Comparison of ENCODE assay signal across 9 cellular contexts in the genomic region with DNA sequence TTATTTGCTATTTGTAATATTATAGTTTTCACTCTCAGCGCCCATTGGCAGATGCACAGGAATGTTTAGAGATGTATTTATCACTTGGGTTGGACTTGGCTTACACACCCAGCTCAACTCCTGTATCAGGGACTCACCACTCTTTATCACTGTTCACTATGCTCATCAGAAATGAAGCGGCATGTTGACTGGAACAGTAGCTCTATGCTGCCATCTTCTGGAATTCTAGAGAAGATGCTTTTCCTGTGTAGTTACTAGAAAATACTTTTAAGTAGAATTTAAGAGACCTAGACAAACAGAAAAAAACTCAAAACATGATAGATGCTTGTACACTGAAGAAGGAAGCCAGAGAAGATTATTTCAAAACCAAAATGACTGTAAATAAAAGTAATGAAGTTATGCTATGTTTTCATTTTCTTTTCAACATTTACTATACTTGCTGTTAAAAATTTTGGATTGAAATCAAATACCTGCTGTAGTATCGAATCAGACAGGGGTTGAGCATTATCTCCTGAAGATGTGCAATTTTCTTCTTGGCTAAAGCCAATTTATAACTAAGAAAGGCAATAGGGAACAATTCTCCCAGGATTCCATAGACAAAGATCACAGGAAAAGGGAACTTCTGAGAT. TPM values are rescaled to one million over a fixed set of nuclear protein-coding genes. Genes with fewer than 3 reads are reported as not detected.
DNase-seq lines count a peak whose midpoint lies in the region; ATAC-seq and TF ChIP-seq lines count a peak whose summit lies in the region.
"Had no signal": no experiment of that assay in that cellular context is flagged by ENCODE, and none has a peak within 500 bp of the region (broad histone marks: within the 10 kb centered on the region; RNA-seq: fewer than 3 reads in every experiment).

No MANE protein-coding gene starts in this region.

- POLR2A ChIA-PET in activated CD4-positive, alpha-beta memory T cell treated with anti-CD3 and anti-CD28 coated beads for 36 hours (lab: Charles Lee), result no interaction called here
- POLR2A ChIA-PET in activated CD4-positive, alpha-beta memory T cell treated with anti-CD3 and anti-CD28 coated beads, Interleukin-2, amount 10 ng/mL, durations not matched to agents 7 days and 5 days (lab: Charles Lee), result no interaction called here

- H3K4me3 Mint-ChIP-seq in activated CD4-positive, alpha-beta memory T cell treated with anti-CD3 and anti-CD28 coated beads for 36 hours, result no peak overlapping the region
- H3K4me3 Mint-ChIP-seq in activated CD4-positive, alpha-beta memory T cell treated with anti-CD3 and anti-CD28 coated beads, Interleukin-2, amount 10 ng/mL, durations not matched to agents 7 days and 5 days, result no peak overlapping the region
- H3K4me3 Mint-ChIP-seq: dendritic cell treated with granulocyte-macrophage colony-stimulating factor and Interleukin-4, amounts not matched to agents 40 ng/mL and 50 ng/mL, for 4 days had no signal

- no peaks in the 10 kb centered on the region for H3K4me1 ChIP-seq in upper lobe of right lung

- H3K27me3 Mint-ChIP-seq in activated CD4-positive, alpha-beta memory T cell treated with anti-CD3 and anti-CD28 coated beads for 36 hours, result peaks cover 6% of the 10 kb centered on the region
- H3K27me3 Mint-ChIP-seq in activated CD4-positive, alpha-beta memory T cell treated with anti-CD3 and anti-CD28 coated beads, Interleukin-2, amount 10 ng/mL, durations not matched to agents 7 days and 5 days, result no peaks in the 10 kb centered on the region
- H3K27me3 Mint-ChIP-seq: dendritic cell treated with granulocyte-macrophage colony-stimulating factor and Interleukin-4, amounts not matched to agents 40 ng/mL and 50 ng/mL, for 4 days had no signal

- intact Hi-C loops in activated CD4-positive, alpha-beta memory T cell treated with anti-CD3 and anti-CD28 coated beads for 36 hours (cut with micrococcal nuclease), result loop anchor here (1.0 kb wide), 4 partner anchors 453 to 961 kb away; no protein-coding TSS in a partner anchor
- intact Hi-C loops in upper lobe of right lung (cut with DNase I), result no loop called here

- peak; percentile 15 for DNase-seq in activated CD4-positive, alpha-beta memory T cell treated with anti-CD3 and anti-CD28 coated beads for 36 hours
- DNase-seq in activated CD4-positive, alpha-beta memory T cell treated with anti-CD3 and anti-CD28 coated beads, Interleukin-2, amount 10 ng/mL, durations not matched to agents 7 days and 5 days, result no peak
- DNase-seq in OCI-M2 (lab: John Stamatoyannopoulos, UW; ENCODE audit: unreplicated experiment) (peak; percentile 2), cerebellum (ENCODE audit: low spot score) (peak; percentile 46), left kidney (ENCODE audit: low read depth, low spot score) (peak; percentile 83), upper lobe of right lung (no peak)

- no peaks in the 10 kb centered on the region for H3K27me3 ChIP-seq in upper lobe of right lung

- no peaks in the 10 kb centered on the region for H3K9me3 Mint-ChIP-seq in activated CD4-positive, alpha-beta memory T cell treated with anti-CD3 and anti-CD28 coated beads for 36 hours
- no peaks in the 10 kb centered on the region for H3K9me3 Mint-ChIP-seq in activated CD4-positive, alpha-beta memory T cell treated with anti-CD3 and anti-CD28 coated beads, Interleukin-2, amount 10 ng/mL, durations not matched to agents 7 days and 5 days
- H3K9me3 Mint-ChIP-seq: dendritic cell treated with granulocyte-macrophage colony-stimulating factor and Interleukin-4, amounts not matched to agents 40 ng/mL and 50 ng/mL, for 4 days had no signal

- H3K36me3 Mint-ChIP-seq in activated CD4-positive, alpha-beta memory T cell treated with anti-CD3 and anti-CD28 coated beads for 36 hours, result no peaks in the 10 kb centered on the region
- no peaks in the 10 kb centered on the region for H3K36me3 Mint-ChIP-seq in activated CD4-positive, alpha-beta memory T cell treated with anti-CD3 and anti-CD28 coated beads, Interleukin-2, amount 10 ng/mL, durations not matched to agents 7 days and 5 days (ENCODE audit: low read depth)

- no peak for TF ChIP-seq EP300 in Ishikawa (IDR thresholded peaks at IDR 0.05; ENCODE audit: borderline replicate concordance)

- no peaks in the 10 kb centered on the region for H3K4me1 Mint-ChIP-seq in activated CD4-positive, alpha-beta memory T cell treated with anti-CD3 and anti-CD28 coated beads for 36 hours (ENCODE audit: low read depth)
- no peaks in the 10 kb centered on the region for H3K4me1 Mint-ChIP-seq in activated CD4-positive, alpha-beta memory T cell treated with anti-CD3 and anti-CD28 coated beads, Interleukin-2, amount 10 ng/mL, durations not matched to agents 7 days and 5 days

- H3K36me3 ChIP-seq in upper lobe of right lung, result no peaks in the 10 kb centered on the region

- H3K9me3 ChIP-seq in upper lobe of right lung, result no peaks in the 10 kb centered on the region

- peak; percentile 75 for ATAC-seq in GM21717 (IDR thresholded peaks at IDR 0.05; ENCODE audit: unreplicated experiment)
- ATAC-seq in upper lobe of right lung, result peak; percentile 86

- no peak overlapping the region for H3K27ac ChIP-seq in upper lobe of right lung

- H3K4me3 ChIP-seq in upper lobe of right lung, result no peak overlapping the region

- H3K27ac Mint-ChIP-seq in activated CD4-positive, alpha-beta memory T cell treated with anti-CD3 and anti-CD28 coated beads for 36 hours, result no peak overlapping the region
- no peak overlapping the region for H3K27ac Mint-ChIP-seq in activated CD4-positive, alpha-beta memory T cell treated with anti-CD3 and anti-CD28 coated beads, Interleukin-2, amount 10 ng/mL, durations not matched to agents 7 days and 5 days
- H3K27ac Mint-ChIP-seq: dendritic cell treated with granulocyte-macrophage colony-stimulating factor and Interleukin-4, amounts not matched to agents 40 ng/mL and 50 ng/mL, for 4 days had no signal

- peak; percentile 81 for TF ChIP-seq RAD21 in Ishikawa (IDR thresholded peaks at IDR 0.05; ENCODE audit: low read depth)

- peak; percentile 76 for TF ChIP-seq CTCF in upper lobe of right lung (IDR thresholded peaks at IDR 0.05)

- CTCF ChIA-PET in activated CD4-positive, alpha-beta memory T cell treated with anti-CD3 and anti-CD28 coated beads for 36 hours (lab: Charles Lee), result interaction anchor here (0.7 to 3.4 kb wide), 18 partner anchors 12 to 965 kb away, joined by 3 to 55 read pairs (median 4); no protein-coding TSS in a partner anchor
- CTCF ChIA-PET in activated CD4-positive, alpha-beta memory T cell treated with anti-CD3 and anti-CD28 coated beads, Interleukin-2, amount 10 ng/mL, durations not matched to agents 7 days and 5 days (lab: Charles Lee), result interaction anchor here (1.1 to 1.8 kb wide), 5 partner anchors 19 to 962 kb away, joined by 3 to 9 read pairs (median 5); no protein-coding TSS in a partner anchor

TF ChIP-seq in Ishikawa, 13 proteins besides CTCF, POLR2A, EP300 and RAD21:
- TF ChIP-seq, protein P1, sequence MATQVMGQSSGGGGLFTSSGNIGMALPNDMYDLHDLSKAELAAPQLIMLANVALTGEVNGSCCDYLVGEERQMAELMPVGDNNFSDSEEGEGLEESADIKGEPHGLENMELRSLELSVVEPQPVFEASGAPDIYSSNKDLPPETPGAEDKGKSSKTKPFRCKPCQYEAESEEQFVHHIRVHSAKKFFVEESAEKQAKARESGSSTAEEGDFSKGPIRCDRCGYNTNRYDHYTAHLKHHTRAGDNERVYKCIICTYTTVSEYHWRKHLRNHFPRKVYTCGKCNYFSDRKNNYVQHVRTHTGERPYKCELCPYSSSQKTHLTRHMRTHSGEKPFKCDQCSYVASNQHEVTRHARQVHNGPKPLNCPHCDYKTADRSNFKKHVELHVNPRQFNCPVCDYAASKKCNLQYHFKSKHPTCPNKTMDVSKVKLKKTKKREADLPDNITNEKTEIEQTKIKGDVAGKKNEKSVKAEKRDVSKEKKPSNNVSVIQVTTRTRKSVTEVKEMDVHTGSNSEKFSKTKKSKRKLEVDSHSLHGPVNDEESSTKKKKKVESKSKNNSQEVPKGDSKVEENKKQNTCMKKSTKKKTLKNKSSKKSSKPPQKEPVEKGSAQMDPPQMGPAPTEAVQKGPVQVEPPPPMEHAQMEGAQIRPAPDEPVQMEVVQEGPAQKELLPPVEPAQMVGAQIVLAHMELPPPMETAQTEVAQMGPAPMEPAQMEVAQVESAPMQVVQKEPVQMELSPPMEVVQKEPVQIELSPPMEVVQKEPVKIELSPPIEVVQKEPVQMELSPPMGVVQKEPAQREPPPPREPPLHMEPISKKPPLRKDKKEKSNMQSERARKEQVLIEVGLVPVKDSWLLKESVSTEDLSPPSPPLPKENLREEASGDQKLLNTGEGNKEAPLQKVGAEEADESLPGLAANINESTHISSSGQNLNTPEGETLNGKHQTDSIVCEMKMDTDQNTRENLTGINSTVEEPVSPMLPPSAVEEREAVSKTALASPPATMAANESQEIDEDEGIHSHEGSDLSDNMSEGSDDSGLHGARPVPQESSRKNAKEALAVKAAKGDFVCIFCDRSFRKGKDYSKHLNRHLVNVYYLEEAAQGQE (IDR thresholded peaks at IDR 0.05; ENCODE audit: low read depth), result no peak
- TF ChIP-seq TCF12 (IDR thresholded peaks at IDR 0.05; ENCODE audit: low read depth), result no peak
- TF ChIP-seq YY1 (IDR thresholded peaks at IDR 0.05; ENCODE audit: low read depth), result no peak
- TF ChIP-seq MAX (IDR thresholded peaks at IDR 0.05), result no peak
- TF ChIP-seq ZBTB7A (IDR thresholded peaks at IDR 0.05; ENCODE audit: low read depth), result no peak
TF ChIP-seq in Ishikawa: peak in this region for 0.

RNA-seq across cellular contexts. Expression of gene NXPH2, which starts 47.4 kb away (rescaled TPM):
- not detected for total RNA-seq in activated CD4-positive, alpha-beta memory T cell treated with anti-CD3 and anti-CD28 coated beads for 36 hours
- not detected for total RNA-seq in activated CD4-positive, alpha-beta memory T cell treated with anti-CD3 and anti-CD28 coated beads, Interleukin-2, amount 10 ng/mL, durations not matched to agents 7 days and 5 days
- total RNA-seq in cerebellum (12.7 TPM), upper lobe of right lung (not detected)

Comparison
In these comparisons a context has a peak if more than half of its experiments do, and no peak if none do; other contexts are left out.
1. DNase-seq: peak in activated CD4-positive, alpha-beta memory T cell treated with anti-CD3 and anti-CD28 coated beads for 36 hours (single experiment), OCI-M2 (single experiment), cerebellum (single experiment) and left kidney (single experiment); none in activated CD4-positive, alpha-beta memory T cell treated with anti-CD3 and anti-CD28 coated beads, Interleukin-2, amount 10 ng/mL, durations not matched to agents 7 days and 5 days (single experiment) and upper lobe of right lung (single experiment).
2. RNA of gene NXPH2, which starts 47.4 kb away (total RNA-seq): 12.7 TPM in cerebellum (single experiment); not detected in upper lobe of right lung (single experiment), not detected in activated CD4-positive, alpha-beta memory T cell treated with anti-CD3 and anti-CD28 coated beads for 36 hours and not detected in activated CD4-positive, alpha-beta memory T cell treated with anti-CD3 and anti-CD28 coated beads, Interleukin-2, amount 10 ng/mL, durations not matched to agents 7 days and 5 days; every median in the first group is over 10 times any median in the second.